ENCODE assay signal across 29 cellular contexts in genomic region chr1:214511639-214511998, GRCh38.
"Had no signal": no experiment of that assay in that cellular context is flagged by ENCODE, and none has a peak within 500 bp of the region (broad histone marks: within the 10 kb centered on the region; RNA-seq: fewer than 3 reads in every experiment).

No MANE protein-coding gene starts in this region.

- H3K4me1 ChIP-seq: prostate gland had no signal

- H3K4me3 Mint-ChIP-seq: activated naive CD8-positive, alpha-beta T cell; activated T-cell treated with anti-CD3 and anti-CD28 coated beads, Interleukin-2, amount 50 U/mL, for 72 hours; brain; natural killer cell treated with Interleukin-12 subunit alpha and Interleukin-12 subunit beta and Interleukin-15 and Interleukin-18, amount 100 ng/mL, for 72 hours; stimulated activated naive B cell treated with anti-CD40 and anti-IgM and Interleukin-4, amounts not matched to agents 10 μg/mL and 1 μg/mL and 100 μg/mL, for 72 hours; T-helper 2 cell treated with Interferon-gamma antibody and Interleukin-4, amounts not matched to agents 5 μg/mL and 100 μg/mL, for 36 hours had no signal

- DNase-seq: activated CD4-positive, alpha-beta T cell treated with anti-CD3 and anti-CD28 coated beads for 4 hours; activated CD4-positive, alpha-beta T cell treated with anti-CD3 and anti-CD28 coated beads, Interleukin-2, amount 50 U/mL, for 4 hours; activated effector memory CD4-positive, alpha-beta T cell treated with Interleukin-2 at 50 U/mL for 16 hours; activated naive CD4-positive, alpha-beta T cell treated with Interleukin-2 at 50 U/mL for 16 hours; activated T-cell treated with anti-CD3 and anti-CD28 coated beads for 4 hours; activated T-cell treated with anti-CD3 and anti-CD28 coated beads, Interleukin-2, amount 50 U/mL, for 72 hours; anterior cingulate cortex; cortex of kidney; erythroblast; foreskin keratinocyte; islet precursor cell; left ventricle myocardium inferior; mucosa of descending colon; ovary; stimulated activated CD4-positive, alpha-beta T cell treated with anti-CD3 and anti-CD28 coated beads, Interleukin-15, amount 100 ng/mL, for 24 hours; stimulated activated CD4-positive, alpha-beta T cell treated with anti-CD3 and anti-CD28 coated beads, Interleukin-2, amount 100 ng/mL, for 24 hours; stimulated activated naive B cell treated with anti-CD40 and anti-IgM and Interleukin-4, amounts not matched to agents 10 μg/mL and 1 μg/mL and 100 μg/mL, for 72 hours; stomach; T-helper 1 cell; thyroid gland; upper lobe of left lung had no signal

- H3K27ac Mint-ChIP-seq: activated naive CD8-positive, alpha-beta T cell; activated T-cell treated with anti-CD3 and anti-CD28 coated beads, Interleukin-2, amount 50 U/mL, for 72 hours; brain; natural killer cell treated with Interleukin-12 subunit alpha and Interleukin-12 subunit beta and Interleukin-15 and Interleukin-18, amount 100 ng/mL, for 72 hours; stimulated activated naive B cell treated with anti-CD40 and anti-IgM and Interleukin-4, amounts not matched to agents 10 μg/mL and 1 μg/mL and 100 μg/mL, for 72 hours; T-helper 2 cell treated with Interferon-gamma antibody and Interleukin-4, amounts not matched to agents 5 μg/mL and 100 μg/mL, for 36 hours had no signal

- H3K9me3 ChIP-seq: mucosa of descending colon, neutrophil, ovary, prostate gland, stomach, thyroid gland, upper lobe of left lung, vagina had no signal

- H3K27me3 Mint-ChIP-seq: brain had no signal

- H3K36me3 ChIP-seq: neutrophil, ovary, prostate gland, stomach, thyroid gland, upper lobe of left lung, vagina had no signal

- H3K4me3 ChIP-seq: left ventricle myocardium inferior, lung, mucosa of descending colon, ovary, prostate gland, stomach, thyroid gland, upper lobe of left lung, vagina had no signal

- H3K9me3 Mint-ChIP-seq: natural killer cell treated with Interleukin-12 subunit alpha and Interleukin-12 subunit beta and Interleukin-15 and Interleukin-18, amount 100 ng/mL, for 72 hours; stimulated activated naive B cell treated with anti-CD40 and anti-IgM and Interleukin-4, amounts not matched to agents 10 μg/mL and 1 μg/mL and 100 μg/mL, for 72 hours had no signal

- H3K27me3 ChIP-seq: foreskin keratinocyte, ovary, stomach, thyroid gland, upper lobe of left lung, vagina had no signal

- H3K36me3 Mint-ChIP-seq: natural killer cell treated with Interleukin-12 subunit alpha and Interleukin-12 subunit beta and Interleukin-15 and Interleukin-18, amount 100 ng/mL, for 72 hours; stimulated activated naive B cell treated with anti-CD40 and anti-IgM and Interleukin-4, amounts not matched to agents 10 μg/mL and 1 μg/mL and 100 μg/mL, for 72 hours had no signal

- H3K4me1 Mint-ChIP-seq: stimulated activated naive B cell treated with anti-CD40 and anti-IgM and Interleukin-4, amounts not matched to agents 10 μg/mL and 1 μg/mL and 100 μg/mL, for 72 hours had no signal

- H3K27ac ChIP-seq: foreskin keratinocyte, left ventricle myocardium inferior, neutrophil, ovary, prostate gland, stomach, thyroid gland, upper lobe of left lung, vagina had no signal
